Comparison of ENCODE assay signal across 25 cellular contexts in genomic region chr6:43524483-43524961, GRCh38. TPM values are rescaled to one million over a fixed set of nuclear protein-coding genes. Genes with fewer than 3 reads are reported as not detected.
A peak's percentile ranks its signal among the peaks of the same experiment; 100 is the strongest.
DNase-seq lines count a peak whose midpoint lies in the region; ATAC-seq and TF ChIP-seq lines count a peak whose summit lies in the region.
"Had no signal": no experiment of that assay in that cellular context is flagged by ENCODE, and none has a peak within 500 bp of the region (broad histone marks: within the 10 kb centered on the region; RNA-seq: fewer than 3 reads in every experiment).

No MANE protein-coding gene starts in this region.

- peak; percentile 19 for TF ChIP-seq POLR2A in GM19193 (IDR thresholded peaks at IDR 0.05; ENCODE audit: extremely low read depth, insufficient read depth, insufficient read length)

- CTCF ChIA-PET in activated CD4-positive, alpha-beta T cell treated with anti-CD3 and anti-CD28 coated beads for 36 hours (lab: Charles Lee) = interaction anchor here (1.1 to 1.8 kb wide), 2 partner anchors 18 to 144 kb away, joined by 3 to 6 read pairs; no protein-coding TSS in a partner anchor

- POLR2A ChIA-PET in activated CD4-positive, alpha-beta T cell treated with anti-CD3 and anti-CD28 coated beads for 36 hours (lab: Charles Lee) = interaction anchor here (0.6 to 0.7 kb wide), 2 partner anchors 27 to 87 kb away, joined by 3 read pairs; no protein-coding TSS in a partner anchor
- POLR2A ChIA-PET in activated naive CD8-positive, alpha-beta T cell treated with anti-CD3 and anti-CD28 coated beads, Interleukin-2, amount 10 ng/mL, durations not matched to agents 7 days and 5 days (lab: Charles Lee) = interaction anchor here (0.5 to 0.6 kb wide), 2 partner anchors 45 to 1146 kb away, joined by 3 to 4 read pairs; no protein-coding TSS in a partner anchor
- POLR2A ChIA-PET in naive thymus-derived CD8-positive, alpha-beta T cell (lab: Charles Lee) = no interaction called here

- H3K9me3 Mint-ChIP-seq in activated CD4-positive, alpha-beta T cell treated with anti-CD3 and anti-CD28 coated beads for 36 hours (ENCODE audit: low read depth) = no peaks in the 10 kb centered on the region
- no peaks in the 10 kb centered on the region for H3K9me3 Mint-ChIP-seq in activated CD4-positive, alpha-beta T cell treated with anti-CD3 and anti-CD28 coated beads, Interleukin-2, amount 10 ng/mL, durations not matched to agents 24 days and 14 days
- no peaks in the 10 kb centered on the region for H3K9me3 Mint-ChIP-seq in activated naive CD8-positive, alpha-beta T cell treated with anti-CD3 and anti-CD28 coated beads, Interleukin-2, amount 10 ng/mL, durations not matched to agents 7 days and 5 days
- H3K9me3 Mint-ChIP-seq in naive thymus-derived CD8-positive, alpha-beta T cell = no peaks in the 10 kb centered on the region
- H3K9me3 Mint-ChIP-seq: activated T-helper 17 cell treated with anti-CD3 and anti-CD28 coated beads, Interleukin-2, amount 50 U/mL, for 72 hours; CD4-positive, alpha-beta T cell; natural killer cell treated with Interleukin-12 subunit alpha and Interleukin-12 subunit beta and Interleukin-15 and Interleukin-18, amount 100 ng/mL, for 72 hours had no signal

- peak overlapping the region; percentile 14 for H3K27ac Mint-ChIP-seq in activated CD4-positive, alpha-beta T cell treated with anti-CD3 and anti-CD28 coated beads for 36 hours
- H3K27ac Mint-ChIP-seq in activated CD4-positive, alpha-beta T cell treated with anti-CD3 and anti-CD28 coated beads, Interleukin-2, amount 10 ng/mL, durations not matched to agents 24 days and 14 days = no peak overlapping the region
- H3K27ac Mint-ChIP-seq in activated naive CD8-positive, alpha-beta T cell treated with anti-CD3 and anti-CD28 coated beads, Interleukin-2, amount 10 ng/mL, durations not matched to agents 7 days and 5 days = peak overlapping the region; percentile 15
- peak overlapping the region in 7 of 10 donors; percentile 2 to 86 (median 43) for H3K27ac Mint-ChIP-seq in naive thymus-derived CD8-positive, alpha-beta T cell
- H3K27ac Mint-ChIP-seq: activated T-helper 17 cell treated with anti-CD3 and anti-CD28 coated beads, Interleukin-2, amount 50 U/mL, for 72 hours; CD4-positive, alpha-beta T cell; natural killer cell treated with Interleukin-12 subunit alpha and Interleukin-12 subunit beta and Interleukin-15 and Interleukin-18, amount 100 ng/mL, for 72 hours had no signal

- DNase-seq in activated CD4-positive, alpha-beta T cell treated with anti-CD3 and anti-CD28 coated beads for 36 hours = no peak
- DNase-seq in activated CD4-positive, alpha-beta T cell treated with anti-CD3 and anti-CD28 coated beads, Interleukin-2, amount 10 ng/mL, durations not matched to agents 24 days and 14 days = no peak
- DNase-seq in activated naive CD8-positive, alpha-beta T cell treated with anti-CD3 and anti-CD28 coated beads, Interleukin-2, amount 10 ng/mL, durations not matched to agents 7 days and 5 days = no peak
- DNase-seq in naive thymus-derived CD8-positive, alpha-beta T cell = no peak
- DNase-seq in iPS-NIHi11 (ENCODE audit: low spot score) (no peak), sciatic nerve (ENCODE audit: low spot score) (no peak)
- DNase-seq: 8988T; activated CD4-positive, alpha-beta T cell treated with anti-CD3 and anti-CD28 coated beads for 1 hour; CD4-positive, alpha-beta T cell; effector memory CD4-positive, alpha-beta T cell; foreskin fibroblast; GM23248; heart right ventricle; KG1; midbrain; NCI-H1436; SIG-M5; spleen; stimulated activated CD4-positive, alpha-beta T cell treated with anti-CD3 and anti-CD28 coated beads, Interleukin-4, amount 100 ng/mL, for 4 hours; stimulated activated naive CD8-positive, alpha-beta T cell treated with anti-CD3 and anti-CD28 coated beads, Interleukin-15, Interleukin-2, amounts not matched to agents 100 U/mL and 50 U/mL, for 24 hours; tibial artery had no signal

- intact Hi-C loops in activated CD4-positive, alpha-beta T cell treated with anti-CD3 and anti-CD28 coated beads for 36 hours (cut with DNase I, micrococcal nuclease) = no loop called here
- intact Hi-C loops in activated CD4-positive, alpha-beta T cell treated with anti-CD3 and anti-CD28 coated beads, Interleukin-2, amount 10 ng/mL, durations not matched to agents 24 days and 14 days (cut with micrococcal nuclease) = no loop called here
- intact Hi-C loops in sciatic nerve (cut with DNase I) = no loop called here

- ATAC-seq in activated CD4-positive, alpha-beta T cell treated with anti-CD3 and anti-CD28 coated beads for 36 hours = no peak
- no peak for ATAC-seq in activated naive CD8-positive, alpha-beta T cell treated with anti-CD3 and anti-CD28 coated beads, Interleukin-2, amount 10 ng/mL, durations not matched to agents 7 days and 5 days (ENCODE audit: low read depth)
- ATAC-seq in naive thymus-derived CD8-positive, alpha-beta T cell = no peak
- ATAC-seq in GM21515 (IDR thresholded peaks at IDR 0.05; ENCODE audit: unreplicated experiment) (no peak), sciatic nerve (no peak)
- ATAC-seq: activated T-helper 17 cell treated with anti-CD3 and anti-CD28 coated beads, Interleukin-2, amount 50 U/mL, for 72 hours; heart right ventricle; natural killer cell treated with Interleukin-12 subunit alpha and Interleukin-12 subunit beta and Interleukin-15 and Interleukin-18, amount 100 ng/mL, for 72 hours; stimulated activated naive CD8-positive, alpha-beta T cell treated with anti-CD3 and anti-CD28 coated beads, Interleukin-15, Interleukin-2, amounts not matched to agents 100 U/mL and 50 U/mL, for 24 hours had no signal

- H3K36me3 Mint-ChIP-seq in activated CD4-positive, alpha-beta T cell treated with anti-CD3 and anti-CD28 coated beads for 36 hours (ENCODE audit: low read depth) = peaks cover 70% of the 10 kb centered on the region
- peaks cover 85% of the 10 kb centered on the region for H3K36me3 Mint-ChIP-seq in activated CD4-positive, alpha-beta T cell treated with anti-CD3 and anti-CD28 coated beads, Interleukin-2, amount 10 ng/mL, durations not matched to agents 24 days and 14 days (ENCODE audit: low read depth)
- peaks cover 24% of the 10 kb centered on the region for H3K36me3 Mint-ChIP-seq in activated naive CD8-positive, alpha-beta T cell treated with anti-CD3 and anti-CD28 coated beads, Interleukin-2, amount 10 ng/mL, durations not matched to agents 7 days and 5 days
- peaks cover 0 to 26% (median 12%) of the 10 kb centered on the region in 3 donors for H3K36me3 Mint-ChIP-seq in naive thymus-derived CD8-positive, alpha-beta T cell

- H3K4me1 Mint-ChIP-seq in activated CD4-positive, alpha-beta T cell treated with anti-CD3 and anti-CD28 coated beads for 36 hours = peaks cover 3% of the 10 kb centered on the region
- H3K4me1 Mint-ChIP-seq in activated CD4-positive, alpha-beta T cell treated with anti-CD3 and anti-CD28 coated beads, Interleukin-2, amount 10 ng/mL, durations not matched to agents 24 days and 14 days = peaks cover 5% of the 10 kb centered on the region
- H3K4me1 Mint-ChIP-seq in activated naive CD8-positive, alpha-beta T cell treated with anti-CD3 and anti-CD28 coated beads, Interleukin-2, amount 10 ng/mL, durations not matched to agents 7 days and 5 days = no peaks in the 10 kb centered on the region
- H3K4me1 Mint-ChIP-seq in naive thymus-derived CD8-positive, alpha-beta T cell = peaks cover 0 to 3% (median under 1%) of the 10 kb centered on the region in 4 donors
- H3K4me1 Mint-ChIP-seq: activated T-helper 17 cell treated with anti-CD3 and anti-CD28 coated beads, Interleukin-2, amount 50 U/mL, for 72 hours had no signal

- no peaks in the 10 kb centered on the region for H3K27me3 Mint-ChIP-seq in activated CD4-positive, alpha-beta T cell treated with anti-CD3 and anti-CD28 coated beads for 36 hours
- no peaks in the 10 kb centered on the region for H3K27me3 Mint-ChIP-seq in activated CD4-positive, alpha-beta T cell treated with anti-CD3 and anti-CD28 coated beads, Interleukin-2, amount 10 ng/mL, durations not matched to agents 24 days and 14 days
- no peaks in the 10 kb centered on the region for H3K27me3 Mint-ChIP-seq in activated naive CD8-positive, alpha-beta T cell treated with anti-CD3 and anti-CD28 coated beads, Interleukin-2, amount 10 ng/mL, durations not matched to agents 7 days and 5 days
- H3K27me3 Mint-ChIP-seq in naive thymus-derived CD8-positive, alpha-beta T cell = no peaks in the 10 kb centered on the region
- H3K27me3 Mint-ChIP-seq: activated T-helper 17 cell treated with anti-CD3 and anti-CD28 coated beads, Interleukin-2, amount 50 U/mL, for 72 hours; CD4-positive, alpha-beta T cell; natural killer cell treated with Interleukin-12 subunit alpha and Interleukin-12 subunit beta and Interleukin-15 and Interleukin-18, amount 100 ng/mL, for 72 hours had no signal

- no peak overlapping the region for H3K4me3 Mint-ChIP-seq in activated CD4-positive, alpha-beta T cell treated with anti-CD3 and anti-CD28 coated beads for 36 hours
- H3K4me3 Mint-ChIP-seq in activated CD4-positive, alpha-beta T cell treated with anti-CD3 and anti-CD28 coated beads, Interleukin-2, amount 10 ng/mL, durations not matched to agents 24 days and 14 days = no peak overlapping the region
- no peak overlapping the region for H3K4me3 Mint-ChIP-seq in activated naive CD8-positive, alpha-beta T cell treated with anti-CD3 and anti-CD28 coated beads, Interleukin-2, amount 10 ng/mL, durations not matched to agents 7 days and 5 days
- no peak overlapping the region for H3K4me3 Mint-ChIP-seq in naive thymus-derived CD8-positive, alpha-beta T cell
- H3K4me3 Mint-ChIP-seq: activated T-helper 17 cell treated with anti-CD3 and anti-CD28 coated beads, Interleukin-2, amount 50 U/mL, for 72 hours; CD4-positive, alpha-beta T cell; natural killer cell treated with Interleukin-12 subunit alpha and Interleukin-12 subunit beta and Interleukin-15 and Interleukin-18, amount 100 ng/mL, for 72 hours had no signal

RNA-seq across cellular contexts. Expression of gene POLR1C, which starts 7.6 kb away (rescaled TPM):
- total RNA-seq in activated CD4-positive, alpha-beta T cell treated with anti-CD3 and anti-CD28 coated beads for 36 hours = 10 to 100 TPM; 43.4 to 52.9 TPM
- total RNA-seq in activated CD4-positive, alpha-beta T cell treated with anti-CD3 and anti-CD28 coated beads, Interleukin-2, amount 10 ng/mL, durations not matched to agents 24 days and 14 days = 91.7 TPM in 2 replicates
- 10 to 100 TPM; 28.8 to 29.7 TPM for total RNA-seq in activated naive CD8-positive, alpha-beta T cell treated with anti-CD3 and anti-CD28 coated beads, Interleukin-2, amount 10 ng/mL, durations not matched to agents 7 days and 5 days
- 10 to 100 TPM; 47.9 to 51.9 TPM for total RNA-seq in naive thymus-derived CD8-positive, alpha-beta T cell
- polyA plus RNA-seq in naive thymus-derived CD8-positive, alpha-beta T cell = 10 to 100 TPM in 2 of 3 donors, 1 to 10 TPM in 1; 9.4 to 23.2 (median 14.6) TPM
- 30.3 TPM for total RNA-seq in sciatic nerve

RNA-seq across cellular contexts. Expression of gene YIPF3, which starts 7.8 kb away (rescaled TPM):
- total RNA-seq in activated CD4-positive, alpha-beta T cell treated with anti-CD3 and anti-CD28 coated beads for 36 hours = 10 to 100 TPM; 38.0 to 39.6 TPM
- total RNA-seq in activated CD4-positive, alpha-beta T cell treated with anti-CD3 and anti-CD28 coated beads, Interleukin-2, amount 10 ng/mL, durations not matched to agents 24 days and 14 days = 47.7 and 52.1 TPM in 2 replicates
- 10 to 100 TPM; 63.2 to 71.8 TPM for total RNA-seq in activated naive CD8-positive, alpha-beta T cell treated with anti-CD3 and anti-CD28 coated beads, Interleukin-2, amount 10 ng/mL, durations not matched to agents 7 days and 5 days
- total RNA-seq in naive thymus-derived CD8-positive, alpha-beta T cell = 10 to 100 TPM; 77.0 to 77.5 TPM
- polyA plus RNA-seq in naive thymus-derived CD8-positive, alpha-beta T cell = 10 to 100 TPM; 58.4 to 70.4 (median 68.3) TPM
- 66.7 TPM for total RNA-seq in sciatic nerve

RNA-seq across cellular contexts. Expression of gene LRRC73, which starts 14.4 kb away (rescaled TPM):
- total RNA-seq in activated CD4-positive, alpha-beta T cell treated with anti-CD3 and anti-CD28 coated beads for 36 hours = under 1 TPM; 0.18 to 0.19 TPM
- 0.14 and 0.51 TPM in 2 replicates for total RNA-seq in activated CD4-positive, alpha-beta T cell treated with anti-CD3 and anti-CD28 coated beads, Interleukin-2, amount 10 ng/mL, durations not matched to agents 24 days and 14 days
- under 1 TPM; 0.33 to 0.37 TPM for total RNA-seq in activated naive CD8-positive, alpha-beta T cell treated with anti-CD3 and anti-CD28 coated beads, Interleukin-2, amount 10 ng/mL, durations not matched to agents 7 days and 5 days
- total RNA-seq in naive thymus-derived CD8-positive, alpha-beta T cell = under 1 TPM; 0.41 to 0.49 TPM
- polyA plus RNA-seq in naive thymus-derived CD8-positive, alpha-beta T cell = not detected
- total RNA-seq in sciatic nerve = 1.2 TPM

RNA-seq across cellular contexts. Expression of gene TJAP1, which starts 47.2 kb away (rescaled TPM):
- total RNA-seq in activated CD4-positive, alpha-beta T cell treated with anti-CD3 and anti-CD28 coated beads for 36 hours = 10 to 100 TPM; 35.6 to 37.2 TPM
- 40.7 and 41.1 TPM in 2 replicates for total RNA-seq in activated CD4-positive, alpha-beta T cell treated with anti-CD3 and anti-CD28 coated beads, Interleukin-2, amount 10 ng/mL, durations not matched to agents 24 days and 14 days
- total RNA-seq in activated naive CD8-positive, alpha-beta T cell treated with anti-CD3 and anti-CD28 coated beads, Interleukin-2, amount 10 ng/mL, durations not matched to agents 7 days and 5 days = 10 to 100 TPM; 42.7 to 47.6 TPM
- total RNA-seq in naive thymus-derived CD8-positive, alpha-beta T cell = 10 to 100 TPM; 47.7 to 54.7 TPM
- polyA plus RNA-seq in naive thymus-derived CD8-positive, alpha-beta T cell = 10 to 100 TPM in 1 of 3 donors, 1 to 10 TPM in 2; 5.1 to 12.1 (median 8.4) TPM
- total RNA-seq in sciatic nerve = 36.9 TPM

RNA-seq across cellular contexts. Expression of gene XPO5, which starts 51.3 kb away (rescaled TPM):
- 100 to 1,000 TPM; 108 to 109 TPM for total RNA-seq in activated CD4-positive, alpha-beta T cell treated with anti-CD3 and anti-CD28 coated beads for 36 hours
- 143 and 145 TPM in 2 replicates for total RNA-seq in activated CD4-positive, alpha-beta T cell treated with anti-CD3 and anti-CD28 coated beads, Interleukin-2, amount 10 ng/mL, durations not matched to agents 24 days and 14 days
- total RNA-seq in activated naive CD8-positive, alpha-beta T cell treated with anti-CD3 and anti-CD28 coated beads, Interleukin-2, amount 10 ng/mL, durations not matched to agents 7 days and 5 days = 10 to 100 TPM; 46.1 to 47.0 TPM
- total RNA-seq in naive thymus-derived CD8-positive, alpha-beta T cell = 10 to 100 TPM; 43.4 to 51.6 TPM
- polyA plus RNA-seq in naive thymus-derived CD8-positive, alpha-beta T cell = 1 to 10 TPM; 5.1 to 8.7 (median 7.5) TPM
- 33.5 TPM for total RNA-seq in sciatic nerve
